ENCODE assay signal across 7 cellular contexts in the genomic region with DNA sequence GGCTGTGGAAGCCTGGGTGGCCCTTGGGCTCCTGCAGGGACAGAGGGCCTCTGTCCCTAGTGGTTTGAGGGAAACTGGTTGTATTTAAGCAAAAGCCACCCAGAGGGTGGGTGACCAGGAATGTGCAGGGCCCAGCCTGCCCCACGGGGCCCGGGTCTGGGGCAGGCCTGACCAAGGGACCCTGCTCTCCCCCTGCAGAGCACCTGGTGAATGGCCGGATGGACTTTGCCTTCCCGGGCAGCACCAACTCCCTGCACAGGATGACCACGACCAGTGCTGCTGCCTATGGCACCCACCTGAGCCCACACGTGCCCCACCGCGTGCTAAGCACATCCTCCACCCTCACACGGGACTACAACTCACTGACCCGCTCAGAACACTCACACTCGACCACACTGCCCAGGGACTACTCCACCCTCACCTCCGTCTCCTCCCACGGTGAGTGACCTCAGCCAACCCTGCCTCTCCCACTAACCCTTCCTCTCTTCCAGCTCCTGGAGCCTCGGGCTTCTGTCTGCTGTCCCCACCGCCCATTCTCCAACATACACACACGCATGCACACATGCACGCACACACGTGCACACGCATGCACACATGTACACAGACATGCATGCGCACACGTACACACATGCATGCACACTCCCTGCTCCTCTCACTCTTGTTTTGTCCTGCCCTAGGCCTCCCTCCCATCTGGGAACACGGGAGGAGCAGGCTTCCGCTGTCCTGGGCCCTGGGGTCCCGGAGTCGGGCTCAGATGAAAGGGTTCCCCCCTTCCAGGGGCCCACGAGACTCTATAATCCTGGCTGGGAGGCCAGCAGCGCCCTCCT. TPM values are rescaled to one million over a fixed set of nuclear protein-coding genes. Genes with fewer than 3 reads are reported as not detected.
DNase-seq lines count a peak whose midpoint lies in the region; ATAC-seq and TF ChIP-seq lines count a peak whose summit lies in the region.

No MANE protein-coding gene starts in this region.

- no peak for TF ChIP-seq EP300 in sigmoid colon (IDR thresholded peaks at IDR 0.05)

- WGBS in sigmoid colon, 2 donors: 80 to 84% methylated on average over 27 of the region's 27 CpGs

- H3K27ac ChIP-seq in sigmoid colon: peak overlapping the region; percentile 51 to 77 (median 73)

- H3K27ac Mint-ChIP-seq in effector memory CD8-positive, alpha-beta T cell: peak overlapping the region; percentile 45 to 88

- peak; percentile 75 for DNase-seq in H7
- DNase-seq in NT2/D1 (ENCODE audit: low read depth, low spot score): no peak
- no peak for DNase-seq in effector memory CD8-positive, alpha-beta T cell
- DNase-seq in sigmoid colon: no peak

- H3K36me3 ChIP-seq in H7 (replicated peaks; ENCODE audit: control insufficient read depth, insufficient read depth, low read length): no peaks in the 10 kb centered on the region
- peaks cover 7% of the 10 kb centered on the region for H3K36me3 ChIP-seq in NT2/D1 (ENCODE audit: insufficient read depth, insufficient read length, low read length)
- H3K36me3 ChIP-seq in sigmoid colon: peaks cover 0 to 35% (median 6%) of the 10 kb centered on the region in 4 donors

- H3K27me3 Mint-ChIP-seq in effector memory CD8-positive, alpha-beta T cell: no peaks in the 10 kb centered on the region

- peaks cover 2% of the 10 kb centered on the region; the same call in 1 of the 2 replicates for H3K27me3 ChIP-seq in H7 (ENCODE audit: control insufficient read depth, insufficient read depth, low read length)
- H3K27me3 ChIP-seq in NT2/D1 (ENCODE audit: insufficient read depth, insufficient read length): no peaks in the 10 kb centered on the region
- no peaks in the 10 kb centered on the region for H3K27me3 ChIP-seq in sigmoid colon

- H3K4me3 Mint-ChIP-seq in effector memory CD8-positive, alpha-beta T cell: peak overlapping the region; percentile 66 to 72

- no peak for ATAC-seq in effector memory CD8-positive, alpha-beta T cell (replicated peaks)
- no peak for ATAC-seq in GM21528 (IDR thresholded peaks at IDR 0.05; ENCODE audit: low FRiP score, unreplicated experiment)
- no peak for ATAC-seq in GM18861 (IDR thresholded peaks at IDR 0.05; ENCODE audit: unreplicated experiment)
- ATAC-seq in HG03432 (IDR thresholded peaks at IDR 0.05; ENCODE audit: unreplicated experiment): no peak

- no peak for TF ChIP-seq POLR2A in sigmoid colon (IDR thresholded peaks at IDR 0.05)

- peaks cover 16% of the 10 kb centered on the region in 2 donors for H3K4me1 Mint-ChIP-seq in effector memory CD8-positive, alpha-beta T cell (ENCODE audit: low read depth in 2 of 2)

- H3K9me3 ChIP-seq in NT2/D1 (ENCODE audit: insufficient read depth, low read length) (no peaks in the 10 kb centered on the region), sigmoid colon (no peaks in the 10 kb centered on the region)

- H3K4me1 ChIP-seq in NT2/D1 (ENCODE audit: insufficient read depth, insufficient read length): peaks cover 30% of the 10 kb centered on the region
- H3K4me1 ChIP-seq in sigmoid colon: peaks cover 0 to 27% (median 19%) of the 10 kb centered on the region in 4 donors

- no peak overlapping the region for H3K4me3 ChIP-seq in H7 (ENCODE audit: insufficient read depth, low read depth, low read length)
- H3K4me3 ChIP-seq in NT2/D1 (ENCODE audit: insufficient read length, low read depth): no peak overlapping the region
- peak overlapping the region in 2 of 4 donors; percentile 54 to 57 for H3K4me3 ChIP-seq in sigmoid colon

- peak overlapping the region; percentile 63 for H3K9ac ChIP-seq in NT2/D1 (ENCODE audit: insufficient read length, low read depth)

- intact Hi-C loops in sigmoid colon (cut with DNase I): no loop called here

- peaks cover 6% of the 10 kb centered on the region for H3K36me3 Mint-ChIP-seq in effector memory CD8-positive, alpha-beta T cell (ENCODE audit: insufficient read depth)

- no peak for TF ChIP-seq CTCF in sigmoid colon (IDR thresholded peaks at IDR 0.05)

- H3K9me3 Mint-ChIP-seq in effector memory CD8-positive, alpha-beta T cell: no peaks in the 10 kb centered on the region

RNA-seq across cellular contexts. Expression of a gene that starts 10.4 kb away (rescaled TPM):
- 43.4 and 47.2 TPM in 2 replicates for total RNA-seq in H7 (2014; rRNA removed; shearing (Covaris generic))
- 10 to 100 TPM; 17.2 to 24.6 (median 20.3) TPM for total RNA-seq in sigmoid colon
- 10 to 100 TPM; 14.3 to 28.2 (median 14.4) TPM for polyA plus RNA-seq in sigmoid colon

RNA-seq across cellular contexts. Expression of a gene that starts 30.0 kb away (rescaled TPM):
- 17.9 and 21.7 TPM in 2 replicates for total RNA-seq in H7 (2014; rRNA removed; shearing (Covaris generic))
- total RNA-seq in sigmoid colon: 10 to 100 TPM; 18.9 to 29.6 (median 26.4) TPM
- 10 to 100 TPM; 12.7 to 24.4 (median 16.8) TPM for polyA plus RNA-seq in sigmoid colon

RNA-seq across cellular contexts. Expression of a gene that starts 33.3 kb away (rescaled TPM):
- 0.28 and 0.70 TPM in 2 replicates for total RNA-seq in H7 (2014; rRNA removed; shearing (Covaris generic))
- 10 to 100 TPM; 15.1 to 43.2 (median 23.1) TPM for total RNA-seq in sigmoid colon
- 100 to 1,000 TPM in 1 of 3 donors, 10 to 100 TPM in 2; 17.8 to 116 (median 25.8) TPM for polyA plus RNA-seq in sigmoid colon
